In the genomic region with DNA sequence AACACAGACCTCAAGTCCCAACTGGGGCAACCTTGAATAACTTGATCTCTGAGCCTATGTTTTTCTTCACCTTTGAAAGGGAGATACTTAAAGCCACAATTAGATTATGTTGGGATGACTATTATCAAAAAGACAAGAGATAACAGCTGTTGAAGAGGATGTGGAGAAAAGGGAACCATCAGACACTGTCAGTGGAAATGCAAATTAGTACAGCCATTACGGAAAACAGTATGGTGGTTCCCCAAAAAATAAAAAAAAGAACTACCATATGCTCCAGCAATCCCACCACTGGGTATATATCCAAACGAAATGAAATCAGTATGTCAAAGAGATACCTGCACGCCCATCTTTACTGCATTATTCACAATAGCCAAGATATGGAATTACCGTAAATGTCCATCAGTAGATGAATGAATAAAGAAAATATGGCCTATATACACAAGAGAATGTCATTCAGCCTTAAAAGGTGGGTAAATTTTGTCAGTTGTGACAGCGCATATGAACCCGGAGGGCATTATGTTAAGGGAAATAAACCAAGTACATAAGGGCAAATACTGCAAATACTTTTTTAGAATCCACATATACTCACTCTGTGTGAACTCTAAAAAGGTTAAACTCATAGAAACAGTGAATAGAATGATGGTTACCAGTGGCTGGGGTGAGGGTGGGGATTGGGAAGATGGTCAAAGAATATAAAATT, we compare ENCODE assay signal across 20 cellular contexts. TPM values are rescaled to one million over a fixed set of nuclear protein-coding genes. Genes with fewer than 3 reads are reported as not detected.
"Had no signal": no experiment of that assay in that cellular context is flagged by ENCODE, and none has a peak within 500 bp of the region (broad histone marks: within the 10 kb centered on the region; RNA-seq: fewer than 3 reads in every experiment).

No MANE protein-coding gene starts in this region.

- DNase-seq: activated CD4-positive, alpha-beta T cell treated with anti-CD3 and anti-CD28 coated beads, Interleukin-2, amount 50 U/mL, for 1 hour; activated naive CD4-positive, alpha-beta T cell treated with anti-CD3 and anti-CD28 coated beads for 36 hours; activated T-cell treated with anti-CD3 and anti-CD28 coated beads for 4 hours; endodermal cell; posterior cingulate gyrus; retina; stimulated activated CD4-positive, alpha-beta T cell treated with anti-CD3 and anti-CD28 coated beads, Interleukin-15, amount 100 ng/mL, for 24 hours; stimulated activated CD4-positive, alpha-beta T cell treated with anti-CD3 and anti-CD28 coated beads, Interleukin-4, amount 100 ng/mL, for 1 hour; stimulated activated naive CD8-positive, alpha-beta T cell treated with anti-CD3 and anti-CD28 coated beads, Interleukin-15, Interleukin-2, amounts not matched to agents 100 U/mL and 50 U/mL, for 24 hours; T-helper 17 cell; transverse colon had no signal

- H3K36me3 ChIP-seq: transverse colon had no signal

- FAIRE-seq: astrocyte had no signal

- H3K9me3 Mint-ChIP-seq: activated naive CD4-positive, alpha-beta T cell treated with anti-CD3 and anti-CD28 coated beads for 36 hours; activated T-helper 17 cell treated with anti-CD3 and anti-CD28 coated beads, Interleukin-2, amount 50 U/mL, for 72 hours; endodermal cell; naive thymus-derived CD8-positive, alpha-beta T cell had no signal

- H3K4me3 ChIP-seq: transverse colon had no signal

- H3K4me3 Mint-ChIP-seq: activated naive CD4-positive, alpha-beta T cell treated with anti-CD3 and anti-CD28 coated beads for 36 hours; activated T-helper 17 cell treated with anti-CD3 and anti-CD28 coated beads, Interleukin-2, amount 50 U/mL, for 72 hours; endodermal cell; T-helper 17 cell had no signal

- H3K27ac ChIP-seq: transverse colon had no signal

- H3K27ac Mint-ChIP-seq: activated naive CD4-positive, alpha-beta T cell treated with anti-CD3 and anti-CD28 coated beads for 36 hours; activated T-helper 17 cell treated with anti-CD3 and anti-CD28 coated beads, Interleukin-2, amount 50 U/mL, for 72 hours; endodermal cell; T-helper 17 cell had no signal

- ATAC-seq: activated CD4-positive, CD25-positive, alpha-beta regulatory T cell treated with anti-CD3 and anti-CD28 coated beads, Interleukin-2, amount 50 U/mL, for 24 hours; activated T-helper 17 cell treated with anti-CD3 and anti-CD28 coated beads, Interleukin-2, amount 50 U/mL, for 72 hours; SK-N-SH treated with all-trans-retinoic acid at 6 μM for 48 hours; stimulated activated naive CD8-positive, alpha-beta T cell treated with anti-CD3 and anti-CD28 coated beads, Interleukin-15, Interleukin-2, amounts not matched to agents 100 U/mL and 50 U/mL, for 24 hours; T-helper 17 cell had no signal

- H3K36me3 Mint-ChIP-seq: naive thymus-derived CD8-positive, alpha-beta T cell had no signal

- H3K27me3 ChIP-seq: transverse colon had no signal

- H3K4me1 Mint-ChIP-seq: activated T-helper 17 cell treated with anti-CD3 and anti-CD28 coated beads, Interleukin-2, amount 50 U/mL, for 72 hours had no signal

- H3K4me1 ChIP-seq: transverse colon had no signal

- H3K9me3 ChIP-seq: transverse colon had no signal

RNA-seq across cellular contexts. Expression of a gene that starts 12.7 kb away (rescaled TPM):
- total RNA-seq: activated naive CD4-positive, alpha-beta T cell treated with anti-CD3 and anti-CD28 coated beads for 36 hours; activated T-helper 17 cell treated with anti-CD3 and anti-CD28 coated beads, Interleukin-2, amount 50 U/mL, for 72 hours; dermis microvascular lymphatic vessel endothelial cell; left lobe of liver; lung microvascular endothelial cell; mononuclear cell; naive thymus-derived CD8-positive, alpha-beta T cell; T-helper 17 cell; transverse colon had no signal
